2 cellular contexts compared by ENCODE assay signal in the genomic region with DNA sequence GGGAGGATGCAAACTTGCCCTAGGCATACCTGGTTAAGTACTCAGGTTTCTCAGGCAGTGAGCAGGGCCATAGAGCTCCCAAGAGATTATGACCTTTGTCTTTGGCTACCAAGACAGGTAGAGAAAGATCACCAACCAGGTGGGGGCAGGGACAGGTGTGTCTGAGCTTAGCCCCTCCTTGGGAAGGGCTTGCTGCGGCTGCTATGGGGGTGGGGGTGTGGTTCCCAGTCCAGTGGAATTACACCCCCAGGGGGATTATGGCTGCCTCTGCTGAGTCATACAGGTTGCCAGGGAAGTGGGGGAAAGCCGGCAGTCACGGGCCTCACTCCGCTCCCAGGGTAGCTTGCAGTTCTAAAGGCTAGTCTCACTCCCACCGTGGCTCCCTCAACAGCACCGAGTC.
TF ChIP-seq lines count a peak whose summit lies in the region.

No MANE protein-coding gene starts in this region.

TF ChIP-seq in GM23338, 12 proteins besides CTCF, POLR2A, EP300 and RAD21:
- TF ChIP-seq, protein P1, sequence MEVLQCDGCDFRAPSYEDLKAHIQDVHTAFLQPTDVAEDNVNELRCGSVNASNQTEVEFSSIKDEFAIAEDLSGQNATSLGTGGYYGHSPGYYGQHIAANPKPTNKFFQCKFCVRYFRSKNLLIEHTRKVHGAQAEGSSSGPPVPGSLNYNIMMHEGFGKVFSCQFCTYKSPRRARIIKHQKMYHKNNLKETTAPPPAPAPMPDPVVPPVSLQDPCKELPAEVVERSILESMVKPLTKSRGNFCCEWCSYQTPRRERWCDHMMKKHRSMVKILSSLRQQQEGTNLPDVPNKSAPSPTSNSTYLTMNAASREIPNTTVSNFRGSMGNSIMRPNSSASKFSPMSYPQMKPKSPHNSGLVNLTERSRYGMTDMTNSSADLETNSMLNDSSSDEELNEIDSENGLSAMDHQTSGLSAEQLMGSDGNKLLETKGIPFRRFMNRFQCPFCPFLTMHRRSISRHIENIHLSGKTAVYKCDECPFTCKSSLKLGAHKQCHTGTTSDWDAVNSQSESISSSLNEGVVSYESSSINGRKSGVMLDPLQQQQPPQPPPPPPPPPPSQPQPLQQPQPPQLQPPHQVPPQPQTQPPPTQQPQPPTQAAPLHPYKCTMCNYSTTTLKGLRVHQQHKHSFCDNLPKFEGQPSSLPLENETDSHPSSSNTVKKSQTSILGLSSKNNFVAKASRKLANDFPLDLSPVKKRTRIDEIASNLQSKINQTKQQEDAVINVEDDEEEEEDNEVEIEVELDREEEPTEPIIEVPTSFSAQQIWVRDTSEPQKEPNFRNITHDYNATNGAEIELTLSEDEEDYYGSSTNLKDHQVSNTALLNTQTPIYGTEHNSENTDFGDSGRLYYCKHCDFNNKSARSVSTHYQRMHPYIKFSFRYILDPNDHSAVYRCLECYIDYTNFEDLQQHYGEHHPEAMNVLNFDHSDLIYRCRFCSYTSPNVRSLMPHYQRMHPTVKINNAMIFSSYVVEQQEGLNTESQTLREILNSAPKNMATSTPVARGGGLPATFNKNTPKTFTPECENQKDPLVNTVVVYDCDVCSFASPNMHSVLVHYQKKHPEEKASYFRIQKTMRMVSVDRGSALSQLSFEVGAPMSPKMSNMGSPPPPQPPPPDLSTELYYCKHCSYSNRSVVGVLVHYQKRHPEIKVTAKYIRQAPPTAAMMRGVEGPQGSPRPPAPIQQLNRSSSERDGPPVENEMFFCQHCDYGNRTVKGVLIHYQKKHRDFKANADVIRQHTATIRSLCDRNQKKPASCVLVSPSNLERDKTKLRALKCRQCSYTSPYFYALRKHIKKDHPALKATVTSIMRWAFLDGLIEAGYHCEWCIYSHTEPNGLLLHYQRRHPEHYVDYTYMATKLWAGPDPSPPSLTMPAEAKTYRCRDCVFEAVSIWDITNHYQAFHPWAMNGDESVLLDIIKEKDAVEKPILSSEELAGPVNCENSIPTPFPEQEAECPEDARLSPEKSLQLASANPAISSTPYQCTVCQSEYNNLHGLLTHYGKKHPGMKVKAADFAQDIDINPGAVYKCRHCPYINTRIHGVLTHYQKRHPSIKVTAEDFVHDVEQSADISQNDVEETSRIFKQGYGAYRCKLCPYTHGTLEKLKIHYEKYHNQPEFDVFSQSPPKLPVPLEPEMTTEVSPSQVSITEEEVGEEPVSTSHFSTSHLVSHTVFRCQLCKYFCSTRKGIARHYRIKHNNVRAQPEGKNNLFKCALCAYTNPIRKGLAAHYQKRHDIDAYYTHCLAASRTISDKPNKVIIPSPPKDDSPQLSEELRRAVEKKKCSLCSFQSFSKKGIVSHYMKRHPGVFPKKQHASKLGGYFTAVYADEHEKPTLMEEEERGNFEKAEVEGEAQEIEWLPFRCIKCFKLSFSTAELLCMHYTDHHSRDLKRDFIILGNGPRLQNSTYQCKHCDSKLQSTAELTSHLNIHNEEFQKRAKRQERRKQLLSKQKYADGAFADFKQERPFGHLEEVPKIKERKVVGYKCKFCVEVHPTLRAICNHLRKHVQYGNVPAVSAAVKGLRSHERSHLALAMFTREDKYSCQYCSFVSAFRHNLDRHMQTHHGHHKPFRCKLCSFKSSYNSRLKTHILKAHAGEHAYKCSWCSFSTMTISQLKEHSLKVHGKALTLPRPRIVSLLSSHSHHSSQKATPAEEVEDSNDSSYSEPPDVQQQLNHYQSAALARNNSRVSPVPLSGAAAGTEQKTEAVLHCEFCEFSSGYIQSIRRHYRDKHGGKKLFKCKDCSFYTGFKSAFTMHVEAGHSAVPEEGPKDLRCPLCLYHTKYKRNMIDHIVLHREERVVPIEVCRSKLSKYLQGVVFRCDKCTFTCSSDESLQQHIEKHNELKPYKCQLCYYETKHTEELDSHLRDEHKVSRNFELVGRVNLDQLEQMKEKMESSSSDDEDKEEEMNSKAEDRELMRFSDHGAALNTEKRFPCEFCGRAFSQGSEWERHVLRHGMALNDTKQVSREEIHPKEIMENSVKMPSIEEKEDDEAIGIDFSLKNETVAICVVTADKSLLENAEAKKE (CRISPR knock-in tag; IDR thresholded peaks at IDR 0.05): no peak
- no peak for TF ChIP-seq STAT1 (IDR thresholded peaks at IDR 0.05; ENCODE audit: unreplicated experiment)
- TF ChIP-seq JUNB (IDR thresholded peaks at IDR 0.05; ENCODE audit: unreplicated experiment): no peak
- no peak for TF ChIP-seq NANOG (IDR thresholded peaks at IDR 0.05; ENCODE audit: borderline replicate concordance)

TF ChIP-seq in WTC11, 78 proteins besides CTCF, POLR2A, EP300 and RAD21 (continued from another document):
- no peak for TF ChIP-seq ETV6 (CRISPR knock-in tag; IDR thresholded peaks at IDR 0.05)
- TF ChIP-seq, protein P2, sequence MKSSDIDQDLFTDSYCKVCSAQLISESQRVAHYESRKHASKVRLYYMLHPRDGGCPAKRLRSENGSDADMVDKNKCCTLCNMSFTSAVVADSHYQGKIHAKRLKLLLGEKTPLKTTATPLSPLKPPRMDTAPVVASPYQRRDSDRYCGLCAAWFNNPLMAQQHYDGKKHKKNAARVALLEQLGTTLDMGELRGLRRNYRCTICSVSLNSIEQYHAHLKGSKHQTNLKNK (CRISPR knock-in tag; IDR thresholded peaks at IDR 0.05): no peak
- no peak for TF ChIP-seq ZNF423 (CRISPR knock-in tag; IDR thresholded peaks at IDR 0.05)
- no peak for TF ChIP-seq SOX15 (CRISPR knock-in tag; IDR thresholded peaks at IDR 0.05)
- TF ChIP-seq ZNF138 (CRISPR knock-in tag; conservative IDR thresholded peaks at IDR 0.05): no peak
- TF ChIP-seq, protein P3, sequence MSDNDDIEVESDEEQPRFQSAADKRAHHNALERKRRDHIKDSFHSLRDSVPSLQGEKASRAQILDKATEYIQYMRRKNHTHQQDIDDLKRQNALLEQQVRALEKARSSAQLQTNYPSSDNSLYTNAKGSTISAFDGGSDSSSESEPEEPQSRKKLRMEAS (CRISPR knock-in tag; IDR thresholded peaks at IDR 0.05): no peak
- TF ChIP-seq, protein P4, sequence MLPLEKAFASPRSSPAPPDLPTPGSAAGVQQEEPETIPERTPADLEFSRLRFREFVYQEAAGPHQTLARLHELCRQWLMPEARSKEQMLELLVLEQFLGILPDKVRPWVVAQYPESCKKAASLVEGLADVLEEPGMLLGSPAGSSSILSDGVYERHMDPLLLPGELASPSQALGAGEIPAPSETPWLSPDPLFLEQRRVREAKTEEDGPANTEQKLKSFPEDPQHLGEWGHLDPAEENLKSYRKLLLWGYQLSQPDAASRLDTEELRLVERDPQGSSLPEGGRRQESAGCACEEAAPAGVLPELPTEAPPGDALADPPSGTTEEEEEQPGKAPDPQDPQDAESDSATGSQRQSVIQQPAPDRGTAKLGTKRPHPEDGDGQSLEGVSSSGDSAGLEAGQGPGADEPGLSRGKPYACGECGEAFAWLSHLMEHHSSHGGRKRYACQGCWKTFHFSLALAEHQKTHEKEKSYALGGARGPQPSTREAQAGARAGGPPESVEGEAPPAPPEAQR (CRISPR knock-in tag; IDR thresholded peaks at IDR 0.05): no peak
- no peak for TF ChIP-seq FOXK1 (CRISPR knock-in tag; IDR thresholded peaks at IDR 0.05)
- TF ChIP-seq CREM (CRISPR knock-in tag; IDR thresholded peaks at IDR 0.05): no peak
- no peak for TF ChIP-seq NFE2L1 (CRISPR knock-in tag; IDR thresholded peaks at IDR 0.05)
- TF ChIP-seq TEAD1 (CRISPR knock-in tag; IDR thresholded peaks at IDR 0.05): no peak
- TF ChIP-seq ZNF263 (CRISPR knock-in tag; IDR thresholded peaks at IDR 0.05; ENCODE audit: low read depth): no peak
- no peak for TF ChIP-seq IRF2 (CRISPR knock-in tag; IDR thresholded peaks at IDR 0.05; ENCODE audit: borderline replicate concordance, low read depth)
- TF ChIP-seq ZNF232 (CRISPR knock-in tag; IDR thresholded peaks at IDR 0.05): no peak
- TF ChIP-seq, protein P5, sequence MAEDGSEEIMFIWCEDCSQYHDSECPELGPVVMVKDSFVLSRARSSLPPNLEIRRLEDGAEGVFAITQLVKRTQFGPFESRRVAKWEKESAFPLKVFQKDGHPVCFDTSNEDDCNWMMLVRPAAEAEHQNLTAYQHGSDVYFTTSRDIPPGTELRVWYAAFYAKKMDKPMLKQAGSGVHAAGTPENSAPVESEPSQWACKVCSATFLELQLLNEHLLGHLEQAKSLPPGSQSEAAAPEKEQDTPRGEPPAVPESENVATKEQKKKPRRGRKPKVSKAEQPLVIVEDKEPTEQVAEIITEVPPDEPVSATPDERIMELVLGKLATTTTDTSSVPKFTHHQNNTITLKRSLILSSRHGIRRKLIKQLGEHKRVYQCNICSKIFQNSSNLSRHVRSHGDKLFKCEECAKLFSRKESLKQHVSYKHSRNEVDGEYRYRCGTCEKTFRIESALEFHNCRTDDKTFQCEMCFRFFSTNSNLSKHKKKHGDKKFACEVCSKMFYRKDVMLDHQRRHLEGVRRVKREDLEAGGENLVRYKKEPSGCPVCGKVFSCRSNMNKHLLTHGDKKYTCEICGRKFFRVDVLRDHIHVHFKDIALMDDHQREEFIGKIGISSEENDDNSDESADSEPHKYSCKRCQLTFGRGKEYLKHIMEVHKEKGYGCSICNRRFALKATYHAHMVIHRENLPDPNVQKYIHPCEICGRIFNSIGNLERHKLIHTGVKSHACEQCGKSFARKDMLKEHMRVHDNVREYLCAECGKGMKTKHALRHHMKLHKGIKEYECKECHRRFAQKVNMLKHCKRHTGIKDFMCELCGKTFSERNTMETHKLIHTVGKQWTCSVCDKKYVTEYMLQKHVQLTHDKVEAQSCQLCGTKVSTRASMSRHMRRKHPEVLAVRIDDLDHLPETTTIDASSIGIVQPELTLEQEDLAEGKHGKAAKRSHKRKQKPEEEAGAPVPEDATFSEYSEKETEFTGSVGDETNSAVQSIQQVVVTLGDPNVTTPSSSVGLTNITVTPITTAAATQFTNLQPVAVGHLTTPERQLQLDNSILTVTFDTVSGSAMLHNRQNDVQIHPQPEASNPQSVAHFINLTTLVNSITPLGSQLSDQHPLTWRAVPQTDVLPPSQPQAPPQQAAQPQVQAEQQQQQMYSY (CRISPR knock-in tag; IDR thresholded peaks at IDR 0.05): no peak
